8 cellular contexts compared by ENCODE assay signal in the genomic region with DNA sequence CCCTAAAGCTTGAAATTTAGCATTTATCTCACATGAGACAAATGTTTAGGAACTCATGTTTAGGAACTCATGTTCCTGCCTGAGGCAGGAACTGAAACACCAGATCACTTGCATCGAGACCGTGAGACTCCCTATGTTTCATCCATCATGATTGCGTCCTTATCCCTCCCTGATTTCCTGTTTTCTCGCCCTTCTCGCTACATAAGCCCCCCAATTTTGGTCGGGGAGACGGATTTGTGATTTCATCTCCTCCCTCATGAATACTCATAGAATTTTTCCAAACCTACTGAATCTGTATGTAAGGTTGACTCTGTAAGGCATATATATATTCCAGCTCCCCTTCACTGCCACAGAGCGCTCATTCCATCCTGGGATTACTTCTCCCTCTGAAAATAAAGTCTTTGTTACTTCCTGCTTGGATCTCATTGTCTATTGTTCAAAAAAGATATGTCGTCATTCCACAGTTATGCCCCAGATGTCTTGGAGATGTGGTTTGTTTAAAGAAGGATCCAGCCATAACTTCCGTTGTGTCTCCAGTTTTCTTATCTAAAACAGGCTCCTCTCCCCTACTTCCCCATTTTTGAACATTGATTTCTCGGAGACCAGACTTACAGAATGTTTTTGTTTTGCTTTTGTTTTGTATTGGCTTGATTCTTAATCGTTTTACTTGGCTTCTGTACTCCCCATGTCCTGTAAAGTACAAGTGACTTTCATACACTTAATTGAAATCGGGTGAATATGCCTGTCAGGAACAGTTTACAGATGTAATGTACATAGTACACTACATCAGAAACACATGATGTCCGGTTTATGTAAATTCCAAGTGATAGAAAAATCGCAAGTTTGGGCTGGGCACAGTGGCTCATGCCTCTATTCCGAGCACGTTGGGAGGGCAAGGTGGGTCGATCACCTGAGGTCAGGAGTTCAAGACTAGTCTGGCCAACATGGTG.
DNase-seq lines count a peak whose midpoint lies in the region; ATAC-seq, FAIRE-seq and TF ChIP-seq lines count a peak whose summit lies in the region.

No MANE protein-coding gene starts in this region.

- H3K4me1 ChIP-seq in A673 (ENCODE audit: insufficient read depth, low read length, poor library complexity, severe bottlenecking) (peaks cover 13% of the 10 kb centered on the region), kidney (ENCODE audit: control insufficient read depth in 1 of 2, insufficient read depth in 1 of 2, low read depth in 1 of 2, low read length in 2 of 2) (peaks cover 0 to 6% of the 10 kb centered on the region in 2 donors), thoracic aorta (ENCODE audit: control insufficient read depth in 1 of 2, low read depth in 2 of 2) (peaks cover 6 to 18% of the 10 kb centered on the region in 2 donors)

- POLR2A ChIA-PET in A673 (lab: Charles Lee; ENCODE audit: low non-redundant PET) (interaction anchor here (0.6 to 1.9 kb wide), 6 partner anchors 9 to 972 kb away, joined by 3 to 11 read pairs (median 4); a partner anchor contains a TSS), MCF 10A (lab: Yijun Ruan, JAX) (interaction anchor here (0.7 to 17.8 kb wide), 57 partner anchors 9 to 1689 kb away, joined by 3 to 728 read pairs (median 6); a partner anchor contains a TSS)

- H3K9me3 ChIP-seq in A673 (ENCODE audit: low read depth, low read length, poor library complexity, severe bottlenecking) = no peaks in the 10 kb centered on the region
- no peaks in the 10 kb centered on the region for H3K9me3 ChIP-seq in kidney (ENCODE audit: control insufficient read depth in 1 of 2, low read length in 2 of 2)
- no peaks in the 10 kb centered on the region for H3K9me3 ChIP-seq in thoracic aorta

- peak overlapping the region; percentile 89 for H3K27ac ChIP-seq in A673 (ENCODE audit: low read depth, low read length, poor library complexity, severe bottlenecking)
- H3K27ac ChIP-seq in kidney (ENCODE audit: low read depth in 2 of 2, low read length in 2 of 2) = peak overlapping the region; percentile 90 to 94
- H3K27ac ChIP-seq in thoracic aorta = peak overlapping the region; percentile 97 to 98

- ATAC-seq in GM18909 (IDR thresholded peaks at IDR 0.05; ENCODE audit: poor library complexity, unreplicated experiment) (peak; percentile 9), thoracic aorta (ENCODE audit: insufficient number of reproducible peaks, low FRiP score, low read depth) (no peak), HG03432 (IDR thresholded peaks at IDR 0.05; ENCODE audit: unreplicated experiment) (no peak)

- intact Hi-C loops in A673 (cut with micrococcal nuclease; ENCODE audit: unreplicated experiment) (loop anchor here (10.0 kb wide), 1 partner anchor 181 kb away; a partner anchor contains a TSS), MCF 10A (cut with micrococcal nuclease) (loop anchor here (1.0 to 2.0 kb wide), 3 partner anchors 10 to 173 kb away; a partner anchor contains a TSS), kidney (cut with DNase I) (no loop called here)

- H3K9ac ChIP-seq in kidney (ENCODE audit: low read length in 2 of 2) = peak overlapping the region in 1 of 2 donors; percentile 84

- CTCF ChIA-PET in A673 (lab: Charles Lee) = no interaction called here
- CTCF ChIA-PET in MCF 10A (lab: Yijun Ruan, JAX) = interaction anchor here (1.1 kb wide), 1 partner anchor 10 kb away, joined by 3 read pairs; a partner anchor contains a TSS

- H3K4me3 ChIP-seq in A673 (ENCODE audit: low read depth, low read length, poor library complexity, severe bottlenecking) (peak overlapping the region; percentile 69), kidney (ENCODE audit: low read length in 2 of 2) (peak overlapping the region; percentile 78 to 91), thoracic aorta (peak overlapping the region; percentile 89)

- DNase-seq in A673 (ENCODE audit: low spot score) (peak; percentile 77), NCI-H345 (lab: John Stamatoyannopoulos, UW) (peak; percentile 14), MCF 10A (ENCODE audit: unreplicated experiment) (peak; percentile 62), kidney (no peak), thoracic aorta (ENCODE audit: low spot score) (no peak)
- DNase-seq in activated naive CD4-positive, alpha-beta T cell (lab: John Stamatoyannopoulos, UW) = no peak

- no peak for FAIRE-seq in kidney (lab: Jason Lieb, UNC)

- H3K27me3 ChIP-seq in A673 (replicated peaks; ENCODE audit: insufficient read depth, low read depth, low read length, poor library complexity) (no peaks in the 10 kb centered on the region), thoracic aorta (replicated peaks; ENCODE audit: insufficient read depth) (no peaks in the 10 kb centered on the region)

- no peaks in the 10 kb centered on the region for H3K27me3 Mint-ChIP-seq in MCF 10A (ENCODE audit: insufficient read depth, unreplicated experiment)

- no peaks in the 10 kb centered on the region for H3K36me3 ChIP-seq in A673 (ENCODE audit: insufficient read depth, low read length, poor library complexity, severe bottlenecking)
- H3K36me3 ChIP-seq in kidney (ENCODE audit: control insufficient read depth in 1 of 2, insufficient read depth in 2 of 2, low read length in 2 of 2) = no peaks in the 10 kb centered on the region
- H3K36me3 ChIP-seq in thoracic aorta = no peaks in the 10 kb centered on the region

- no peak overlapping the region for H3K4me3 Mint-ChIP-seq in MCF 10A (ENCODE audit: unreplicated experiment)

- no peaks in the 10 kb centered on the region for H3K4me1 Mint-ChIP-seq in MCF 10A (ENCODE audit: insufficient read depth, unreplicated experiment)

- BruUV-seq in A673 (replicated peaks; lab: Mats Ljungman, UMichigan) (no TSS peak), MCF 10A (replicated peaks; lab: Mats Ljungman, UMichigan) (TSS peak; percentile 93)

- TF ChIP-seq CTCF in A673 (conservative IDR thresholded peaks at IDR 0.05; ENCODE audit: low read depth, low read length) = no peak
- TF ChIP-seq CTCF in MCF 10A (IDR thresholded peaks at IDR 0.05; ENCODE audit: unreplicated experiment) = no peak
- TF ChIP-seq CTCF in kidney (IDR thresholded peaks at IDR 0.05; ENCODE audit: borderline replicate concordance, extremely low read depth, insufficient read depth) = no peak
- TF ChIP-seq CTCF in thoracic aorta (IDR thresholded peaks at IDR 0.05) = no peak

- no peak overlapping the region for H3K27ac Mint-ChIP-seq in MCF 10A (ENCODE audit: low read depth, unreplicated experiment)

- no peaks in the 10 kb centered on the region for H3K9me3 Mint-ChIP-seq in MCF 10A (ENCODE audit: unreplicated experiment)

- H3K36me3 Mint-ChIP-seq in MCF 10A (ENCODE audit: insufficient read depth, unreplicated experiment) = peaks cover 14% of the 10 kb centered on the region

Comparison
In these comparisons a context has a peak if more than half of its experiments do, and no peak if none do; other contexts are left out.
1. DNase-seq: peak in A673 (single experiment), NCI-H345 (single experiment) and MCF 10A (single experiment); none in kidney (single experiment), thoracic aorta (single experiment) and activated naive CD4-positive, alpha-beta T cell (0 of 4).
2. Peak in every context shown above with its lines, with median percentiles within 50 percentile points of each other: H3K27ac ChIP-seq and H3K4me3 ChIP-seq.